Comparison of ENCODE assay signal across 1 cellular context in genomic region chr15:78065284-78065872, GRCh38.
TF ChIP-seq lines count a peak whose summit lies in the region.

No MANE protein-coding gene starts in this region.

TF ChIP-seq in HepG2, 621 proteins besides CTCF, POLR2A, EP300 and RAD21 (continued from another document and continues in another):
- TF ChIP-seq REST (IDR thresholded peaks at IDR 0.05; ENCODE audit: borderline replicate concordance in 1 of 2, low read depth in 1 of 2, low read length in 2 of 2) (0 out of 4 replicates have a peak, but pooled peaks of 1 of the 2 experiments have one; percentile 49), MAFK (conservative IDR thresholded peaks at IDR 0.05 in 1 of 2, IDR thresholded peaks at IDR 0.05 in 1 of 2; ENCODE audit: low read length in 2 of 2) (no peak; a peak in 1 of 4 replicates), ZZZ3 (CRISPR knock-in tag; IDR thresholded peaks at IDR 0.05; ENCODE audit: borderline replicate concordance) (0 out of 2 replicates have a peak, but pooled peaks have one; percentile 72), ZSCAN21 (CRISPR knock-in tag; IDR thresholded peaks at IDR 0.05; ENCODE audit: borderline replicate concordance) (peak; percentile 63), FOSL1 (CRISPR knock-in tag; IDR thresholded peaks at IDR 0.05; ENCODE audit: borderline replicate concordance) (peak; percentile 50; the same call in 1 of the 2 replicates), HNRNPUL1 (IDR thresholded peaks at IDR 0.05; ENCODE audit: low read depth, low read length) (no peak), REPIN1 (CRISPR knock-in tag; IDR thresholded peaks at IDR 0.05; ENCODE audit: borderline replicate concordance, low read depth) (peak; percentile 67; the same call in 1 of the 2 replicates), ZNF790 (CRISPR knock-in tag; IDR thresholded peaks at IDR 0.05; ENCODE audit: borderline replicate concordance) (no peak), HMG20B (CRISPR knock-in tag; conservative IDR thresholded peaks at IDR 0.05) (peak; percentile 89), ZNF598 (CRISPR knock-in tag; IDR thresholded peaks at IDR 0.05; ENCODE audit: borderline replicate concordance) (no peak), SP1 (IDR thresholded peaks at IDR 0.05) (no peak), SP1 (CRISPR knock-in tag; IDR thresholded peaks at IDR 0.05) (no peak; the same call in 1 of the 2 replicates), POLR2AphosphoS5 (IDR thresholded peaks at IDR 0.05; ENCODE audit: low read depth, low read length) (no peak), KLF16 (CRISPR knock-in tag; IDR thresholded peaks at IDR 0.05) (peak in 1 of 2 experiments; percentile 91; a peak in 2 of 4 replicates), ZBTB21 (CRISPR knock-in tag; IDR thresholded peaks at IDR 0.05) (peak; percentile 51; the same call in 1 of the 2 replicates), JUN (CRISPR knock-in tag; IDR thresholded peaks at IDR 0.05) (peak; percentile 92), MXD1 (CRISPR knock-in tag; IDR thresholded peaks at IDR 0.05) (no peak), ZNF772 (CRISPR knock-in tag; IDR thresholded peaks at IDR 0.05) (peak; percentile 82; the same call in 1 of the 2 replicates), ZNF879 (CRISPR knock-in tag; IDR thresholded peaks at IDR 0.05) (no peak), NCOR1 (IDR thresholded peaks at IDR 0.05; ENCODE audit: borderline replicate concordance, low read length) (peak; percentile 91; the same call in 1 of the 2 replicates), ATF4 (CRISPR knock-in tag; IDR thresholded peaks at IDR 0.05) (peak in 1 of 2 experiments; percentile 88; a peak in 2 of 4 replicates), SNRNP70 (IDR thresholded peaks at IDR 0.05; ENCODE audit: low read depth, low read length) (no peak), NFKB2 (CRISPR knock-in tag; IDR thresholded peaks at IDR 0.05; ENCODE audit: borderline replicate concordance) (0 out of 2 replicates have a peak, but pooled peaks have one; percentile 48), SAP130 (CRISPR knock-in tag; IDR thresholded peaks at IDR 0.05; ENCODE audit: low read depth) (peak; percentile 98), NPAS2 (CRISPR knock-in tag; IDR thresholded peaks at IDR 0.05; ENCODE audit: borderline replicate concordance) (no peak), PITX1 (CRISPR knock-in tag; IDR thresholded peaks at IDR 0.05) (peak; percentile 92), ZMYM4 (CRISPR knock-in tag; IDR thresholded peaks at IDR 0.05) (peak; percentile 93), ZNF746 (CRISPR knock-in tag; IDR thresholded peaks at IDR 0.05) (peak; percentile 54; the same call in 1 of the 2 replicates), SATB2 (CRISPR knock-in tag; IDR thresholded peaks at IDR 0.05) (no peak), ZNF556 (CRISPR knock-in tag; IDR thresholded peaks at IDR 0.05; ENCODE audit: borderline replicate concordance) (peak; percentile 88), SAFB2 (CRISPR knock-in tag; IDR thresholded peaks at IDR 0.05; ENCODE audit: borderline replicate concordance, low read depth) (peak; percentile 41; the same call in 1 of the 2 replicates), TARDBP (CRISPR knock-in tag; IDR thresholded peaks at IDR 0.05) (peak; percentile 95), ZFP36 (IDR thresholded peaks at IDR 0.05; ENCODE audit: borderline replicate concordance, low read depth, low read length, partially characterized antibody) (no peak), NCOA2 (CRISPR knock-in tag; IDR thresholded peaks at IDR 0.05) (peak; percentile 96), SMAD9 (CRISPR knock-in tag; IDR thresholded peaks at IDR 0.05) (no peak), ZHX2 (IDR thresholded peaks at IDR 0.05; ENCODE audit: low read depth) (peak; percentile 43; the same call in 1 of the 2 replicates), ZHX2 (CRISPR knock-in tag; IDR thresholded peaks at IDR 0.05; ENCODE audit: borderline replicate concordance) (peak; percentile 13; the same call in 1 of the 2 replicates), RBFOX2 (IDR thresholded peaks at IDR 0.05; ENCODE audit: low read depth, low read length) (no peak), GTF3A (CRISPR knock-in tag; conservative IDR thresholded peaks at IDR 0.05) (0 out of 2 replicates have a peak, but pooled peaks have one; percentile 60), KDM3A (CRISPR knock-in tag; IDR thresholded peaks at IDR 0.05; ENCODE audit: low read depth) (peak; percentile 87; the same call in 1 of the 2 replicates), RELA (CRISPR knock-in tag; IDR thresholded peaks at IDR 0.05) (0 out of 2 replicates have a peak, but pooled peaks have one; percentile 54), PRPF4 (IDR thresholded peaks at IDR 0.05; ENCODE audit: low read depth, low read length, poor library complexity, severe bottlenecking) (no peak), ASH2L (IDR thresholded peaks at IDR 0.05; ENCODE audit: insufficient read length, low read depth, low read length) (peak; percentile 79), GATA4 (IDR thresholded peaks at IDR 0.05; ENCODE audit: borderline replicate concordance, low read depth) (peak; percentile 47; the same call in 1 of the 2 replicates), ARNT (IDR thresholded peaks at IDR 0.05) (no peak), ZSCAN20 (CRISPR knock-in tag; IDR thresholded peaks at IDR 0.05; ENCODE audit: borderline replicate concordance) (no peak), ZNF747 (CRISPR knock-in tag; IDR thresholded peaks at IDR 0.05; ENCODE audit: borderline replicate concordance) (peak; percentile 89; the same call in 1 of the 2 replicates), ZNF468 (CRISPR knock-in tag; IDR thresholded peaks at IDR 0.05) (no peak), ZNF274 (CRISPR knock-in tag; IDR thresholded peaks at IDR 0.05) (no peak), STAT5B (CRISPR knock-in tag; IDR thresholded peaks at IDR 0.05) (no peak), CHD4 (IDR thresholded peaks at IDR 0.05; ENCODE audit: borderline replicate concordance, low read length) (peak; percentile 67; the same call in 1 of the 2 replicates)
- TF ChIP-seq, protein P1, sequence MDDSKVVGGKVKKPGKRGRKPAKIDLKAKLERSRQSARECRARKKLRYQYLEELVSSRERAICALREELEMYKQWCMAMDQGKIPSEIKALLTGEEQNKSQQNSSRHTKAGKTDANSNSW (CRISPR knock-in tag; IDR thresholded peaks at IDR 0.05; ENCODE audit: borderline replicate concordance), result no peak
- TF ChIP-seq, protein P2, sequence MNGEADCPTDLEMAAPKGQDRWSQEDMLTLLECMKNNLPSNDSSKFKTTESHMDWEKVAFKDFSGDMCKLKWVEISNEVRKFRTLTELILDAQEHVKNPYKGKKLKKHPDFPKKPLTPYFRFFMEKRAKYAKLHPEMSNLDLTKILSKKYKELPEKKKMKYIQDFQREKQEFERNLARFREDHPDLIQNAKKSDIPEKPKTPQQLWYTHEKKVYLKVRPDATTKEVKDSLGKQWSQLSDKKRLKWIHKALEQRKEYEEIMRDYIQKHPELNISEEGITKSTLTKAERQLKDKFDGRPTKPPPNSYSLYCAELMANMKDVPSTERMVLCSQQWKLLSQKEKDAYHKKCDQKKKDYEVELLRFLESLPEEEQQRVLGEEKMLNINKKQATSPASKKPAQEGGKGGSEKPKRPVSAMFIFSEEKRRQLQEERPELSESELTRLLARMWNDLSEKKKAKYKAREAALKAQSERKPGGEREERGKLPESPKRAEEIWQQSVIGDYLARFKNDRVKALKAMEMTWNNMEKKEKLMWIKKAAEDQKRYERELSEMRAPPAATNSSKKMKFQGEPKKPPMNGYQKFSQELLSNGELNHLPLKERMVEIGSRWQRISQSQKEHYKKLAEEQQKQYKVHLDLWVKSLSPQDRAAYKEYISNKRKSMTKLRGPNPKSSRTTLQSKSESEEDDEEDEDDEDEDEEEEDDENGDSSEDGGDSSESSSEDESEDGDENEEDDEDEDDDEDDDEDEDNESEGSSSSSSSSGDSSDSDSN (CRISPR knock-in tag; IDR thresholded peaks at IDR 0.05), result peak; percentile 70
- TF ChIP-seq, protein P3, sequence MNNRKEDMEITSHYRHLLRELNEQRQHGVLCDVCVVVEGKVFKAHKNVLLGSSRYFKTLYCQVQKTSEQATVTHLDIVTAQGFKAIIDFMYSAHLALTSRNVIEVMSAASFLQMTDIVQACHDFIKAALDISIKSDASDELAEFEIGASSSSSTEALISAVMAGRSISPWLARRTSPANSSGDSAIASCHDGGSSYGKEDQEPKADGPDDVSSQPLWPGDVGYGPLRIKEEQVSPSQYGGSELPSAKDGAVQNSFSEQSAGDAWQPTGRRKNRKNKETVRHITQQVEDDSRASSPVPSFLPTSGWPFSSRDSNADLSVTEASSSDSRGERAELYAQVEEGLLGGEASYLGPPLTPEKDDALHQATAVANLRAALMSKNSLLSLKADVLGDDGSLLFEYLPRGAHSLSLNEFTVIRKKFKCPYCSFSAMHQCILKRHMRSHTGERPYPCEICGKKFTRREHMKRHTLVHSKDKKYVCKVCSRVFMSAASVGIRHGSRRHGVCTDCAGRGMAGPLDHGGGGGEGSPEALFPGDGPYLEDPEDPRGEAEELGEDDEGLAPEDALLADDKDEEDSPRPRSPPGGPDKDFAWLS (CRISPR knock-in tag; IDR thresholded peaks at IDR 0.05; ENCODE audit: borderline replicate concordance), result no peak
- TF ChIP-seq, protein P4, sequence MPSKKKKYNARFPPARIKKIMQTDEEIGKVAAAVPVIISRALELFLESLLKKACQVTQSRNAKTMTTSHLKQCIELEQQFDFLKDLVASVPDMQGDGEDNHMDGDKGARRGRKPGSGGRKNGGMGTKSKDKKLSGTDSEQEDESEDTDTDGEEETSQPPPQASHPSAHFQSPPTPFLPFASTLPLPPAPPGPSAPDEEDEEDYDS (CRISPR knock-in tag; IDR thresholded peaks at IDR 0.05), result peak; percentile 83
